8 cellular contexts compared by ENCODE assay signal in genomic region chr20:40688129-40689099, GRCh38. TPM values are rescaled to one million over a fixed set of nuclear protein-coding genes. Genes with fewer than 3 reads are reported as not detected.
DNase-seq lines count a peak whose midpoint lies in the region; ATAC-seq and TF ChIP-seq lines count a peak whose summit lies in the region.

No MANE protein-coding gene starts in this region.

- H3K4me3 ChIP-seq in heart left ventricle (peak overlapping the region; percentile 21 to 86 (median 70)), retinal pigment epithelial cell (ENCODE audit: low read length) (peak overlapping the region; percentile 29)

- peaks cover 35% of the 10 kb centered on the region for H3K27me3 Mint-ChIP-seq in HFFc6 (ENCODE audit: insufficient read depth)
- peaks cover 86% of the 10 kb centered on the region for H3K27me3 Mint-ChIP-seq in activated CD8-positive, alpha-beta T cell treated with anti-CD3 and anti-CD28 coated beads for 36 hours

- peaks cover 0 to 56% (median 25%) of the 10 kb centered on the region in 12 donors for H3K4me1 ChIP-seq in heart left ventricle

- no peak for DNase-seq in HFFc6
- no peak for DNase-seq in activated CD8-positive, alpha-beta T cell treated with anti-CD3 and anti-CD28 coated beads for 36 hours
- DNase-seq in heart left ventricle, result peak in 3 of 5 donors; percentile 25 to 72 (median 41)
- DNase-seq in retinal pigment epithelial cell (ENCODE audit: low read depth), result no peak
- DNase-seq in middle frontal gyrus (ENCODE audit: extremely low spot score, low spot score), result no peak
- no peak for DNase-seq in NCI-H1092 treated with DMSO at 0.1 percent for 48 hours (lab: John Stamatoyannopoulos, UW)
- DNase-seq in UCSD-AML1 (lab: John Stamatoyannopoulos, UW; ENCODE audit: unreplicated experiment), result no peak

- H3K9me3 ChIP-seq in heart left ventricle, result no peaks in the 10 kb centered on the region

- CTCF ChIA-PET in activated CD8-positive, alpha-beta T cell treated with anti-CD3 and anti-CD28 coated beads for 36 hours (lab: Charles Lee), result interaction anchor here (0.7 to 2.5 kb wide), 5 partner anchors 11 to 1419 kb away, joined by 3 to 13 read pairs (median 3); no protein-coding TSS in a partner anchor

- intact Hi-C loops in activated CD8-positive, alpha-beta T cell treated with anti-CD3 and anti-CD28 coated beads for 36 hours (cut with micrococcal nuclease), result loop anchor here (10.0 kb wide), 1 partner anchor 524 kb away; no protein-coding TSS in a partner anchor
- intact Hi-C loops in heart left ventricle (cut with DNase I), result loop anchor here in 8 of 10 donors (1.0 to 10.0 kb wide), 12 partner anchors 371 to 1421 kb away; no protein-coding TSS in a partner anchor

- peaks cover 28 to 70% (median 34%) of the 10 kb centered on the region in 9 donors for H3K27me3 ChIP-seq in heart left ventricle

- no peaks in the 10 kb centered on the region for H3K36me3 Mint-ChIP-seq in HFFc6 (ENCODE audit: low read depth)
- H3K36me3 Mint-ChIP-seq in activated CD8-positive, alpha-beta T cell treated with anti-CD3 and anti-CD28 coated beads for 36 hours (ENCODE audit: low read depth), result no peaks in the 10 kb centered on the region

- peak overlapping the region; percentile 88 to 99 (median 98) for H3K27ac ChIP-seq in heart left ventricle

- TF ChIP-seq CTCF in HFFc6 (IDR thresholded peaks at IDR 0.05) (no peak), heart left ventricle (IDR thresholded peaks at IDR 0.05) (no peak), retinal pigment epithelial cell (conservative IDR thresholded peaks at IDR 0.05; ENCODE audit: low read depth, low read length) (no peak)
- no peak for TF ChIP-seq CTCF in activated CD8-positive, alpha-beta T cell treated with anti-CD3 and anti-CD28 coated beads for 36 hours (IDR thresholded peaks at IDR 0.05)

- ATAC-seq in activated CD8-positive, alpha-beta T cell treated with anti-CD3 and anti-CD28 coated beads for 36 hours, result no peak
- ATAC-seq in heart left ventricle (peak in 2 of 4 donors; percentile 1 to 13), HG02642 (IDR thresholded peaks at IDR 0.05; ENCODE audit: poor library complexity, unreplicated experiment) (no peak)

- peak overlapping the region; percentile 53; the same call in 1 of the 2 replicates for H3K4me3 Mint-ChIP-seq in HFFc6
- H3K4me3 Mint-ChIP-seq in activated CD8-positive, alpha-beta T cell treated with anti-CD3 and anti-CD28 coated beads for 36 hours, result peak overlapping the region; percentile 54

- POLR2A ChIA-PET in activated CD8-positive, alpha-beta T cell treated with anti-CD3 and anti-CD28 coated beads for 36 hours (lab: Charles Lee), result no interaction called here

- TF ChIP-seq POLR2A in heart left ventricle (IDR thresholded peaks at IDR 0.05), result no peak

- peaks cover 0 to 12% (median 0%) of the 10 kb centered on the region in 9 donors for H3K36me3 ChIP-seq in heart left ventricle

- H3K27ac Mint-ChIP-seq in HFFc6, result no peak overlapping the region
- no peak overlapping the region for H3K27ac Mint-ChIP-seq in activated CD8-positive, alpha-beta T cell treated with anti-CD3 and anti-CD28 coated beads for 36 hours

- no peaks in the 10 kb centered on the region for H3K4me1 Mint-ChIP-seq in HFFc6 (ENCODE audit: low read depth)
- H3K4me1 Mint-ChIP-seq in activated CD8-positive, alpha-beta T cell treated with anti-CD3 and anti-CD28 coated beads for 36 hours (ENCODE audit: low read depth), result peaks cover 13% of the 10 kb centered on the region

- H3K9me3 Mint-ChIP-seq in HFFc6, result no peaks in the 10 kb centered on the region
- no peaks in the 10 kb centered on the region for H3K9me3 Mint-ChIP-seq in activated CD8-positive, alpha-beta T cell treated with anti-CD3 and anti-CD28 coated beads for 36 hours

- WGBS in heart left ventricle, 4 donors, result 2 to 4% (median 2%) methylated on average over 25 to 120 of the region's 120 CpGs

RNA-seq across cellular contexts. Expression of gene MAFB, which starts 0.6 kb away (rescaled TPM):
- total RNA-seq in HFFc6 (2021; fragmentation: NEBNext Ultra II Directional; extraction: Animal tissue kit (Norgen Biotek cat#: 25700)), result under 1 TPM in 1 of 6 experiments, not detected in 5; 0.05 TPM
- total RNA-seq in activated CD8-positive, alpha-beta T cell treated with anti-CD3 and anti-CD28 coated beads for 36 hours, result not detected
- 10 to 100 TPM in 5 of 9 donors, 1 to 10 TPM in 4; 5.3 to 62.1 (median 12.1) TPM for total RNA-seq in heart left ventricle
- 1 to 10 TPM; 2.0 to 5.7 TPM for polyA plus RNA-seq in heart left ventricle

Comparison
In these comparisons a context has a peak if more than half of its experiments do, and no peak if none do; other contexts are left out.
1. DNase-seq: peak in heart left ventricle (3 of 5); none in HFFc6 (single experiment), activated CD8-positive, alpha-beta T cell treated with anti-CD3 and anti-CD28 coated beads for 36 hours (single experiment), retinal pigment epithelial cell (single experiment), middle frontal gyrus (single experiment), NCI-H1092 treated with DMSO at 0.1 percent for 48 hours (single experiment) and UCSD-AML1 (single experiment).
2. RNA of gene MAFB, which starts 0.6 kb away (total RNA-seq): 5.3 to 62.1 TPM in heart left ventricle; 0.05 TPM in HFFc6 and not detected in activated CD8-positive, alpha-beta T cell treated with anti-CD3 and anti-CD28 coated beads for 36 hours; every median in the first group is over 4 times any median in the second.